ENCODE assay signal across 8 cellular contexts in the genomic region with DNA sequence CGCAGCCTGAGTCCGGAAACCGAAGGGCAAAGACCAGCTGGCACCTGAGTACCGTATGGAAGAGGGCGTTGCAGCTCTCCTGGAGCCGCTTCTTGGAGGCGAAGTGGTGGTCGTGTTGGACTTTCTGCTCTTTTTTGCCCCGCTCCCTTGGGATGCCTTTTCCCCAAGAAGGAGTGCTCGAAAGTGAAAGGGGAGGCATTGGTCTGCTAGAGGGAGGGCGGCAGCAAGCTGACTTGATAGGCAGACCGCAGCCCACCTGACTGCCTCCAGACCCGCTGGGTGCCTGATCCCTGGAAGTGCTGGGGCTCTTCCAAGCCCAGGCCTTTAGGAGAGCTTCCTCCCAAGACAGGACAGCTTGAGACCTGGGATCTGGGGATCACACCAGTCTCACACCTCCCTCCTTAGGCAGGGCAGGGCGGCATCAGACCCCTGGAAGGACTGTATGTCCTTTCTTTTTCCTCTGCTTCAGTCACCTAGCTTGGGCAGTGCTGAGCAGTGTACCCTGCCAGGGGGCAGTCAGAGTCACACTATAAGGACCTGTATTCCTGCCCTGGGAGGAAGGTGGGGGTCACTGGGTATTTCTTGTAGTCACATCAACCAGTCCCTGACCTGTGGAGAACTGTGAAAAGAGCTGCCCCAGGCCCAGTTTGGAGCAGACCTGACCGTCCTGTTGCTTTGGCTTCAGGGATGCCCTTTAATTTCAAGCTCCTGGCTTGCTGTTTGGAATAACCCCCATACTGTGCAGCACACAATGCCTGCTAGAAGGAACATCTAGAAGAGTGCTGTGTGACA. TPM values are rescaled to one million over a fixed set of nuclear protein-coding genes. Genes with fewer than 3 reads are reported as not detected.
DNase-seq lines count a peak whose midpoint lies in the region; ATAC-seq and TF ChIP-seq lines count a peak whose summit lies in the region.

No MANE protein-coding gene starts in this region.

- WGBS in ectodermal cell, 2 experiments, result 6 to 8% methylated on average over 15 of the region's 15 CpGs

- TF ChIP-seq CTCF in OCI-LY1 (IDR thresholded peaks at IDR 0.05; ENCODE audit: low read length), result no peak

- ATAC-seq in naive B cell (ENCODE audit: low read depth in 2 of 2) (peak; percentile 14 to 48), HG02973 (IDR thresholded peaks at IDR 0.05; ENCODE audit: unreplicated experiment) (no peak)

- peaks cover 2% of the 10 kb centered on the region for H3K9me3 Mint-ChIP-seq in activated naive CD4-positive, alpha-beta T cell treated with anti-CD3 and anti-CD28 coated beads for 36 hours
- H3K9me3 Mint-ChIP-seq in naive B cell, result no peaks in the 10 kb centered on the region

- H3F3A ChIP-seq in OCI-LY1 (ENCODE audit: insufficient read depth, low read length), result no peaks in the 10 kb centered on the region

- no peaks in the 10 kb centered on the region for H4K20me1 ChIP-seq in OCI-LY1 (ENCODE audit: insufficient read depth, low read length)

- H2AFZ ChIP-seq in OCI-LY1 (ENCODE audit: low read length), result no peak overlapping the region

- peak overlapping the region; percentile 96 for H3K4me3 Mint-ChIP-seq in activated naive CD4-positive, alpha-beta T cell treated with anti-CD3 and anti-CD28 coated beads for 36 hours
- H3K4me3 Mint-ChIP-seq in naive B cell, result peak overlapping the region; percentile 88 to 96 (median 94)

- peak; percentile 61 for DNase-seq in activated naive CD4-positive, alpha-beta T cell treated with anti-CD3 and anti-CD28 coated beads for 36 hours
- no peak for DNase-seq in activated naive CD4-positive, alpha-beta T cell treated with Interleukin-2 at 50 U/mL for 16 hours
- no peak for DNase-seq in naive B cell
- DNase-seq in NCI-H2081 (lab: John Stamatoyannopoulos, UW), result no peak
- DNase-seq in hepatic stellate cell (ENCODE audit: low spot score), result no peak

- intact Hi-C loops in activated naive CD4-positive, alpha-beta T cell treated with anti-CD3 and anti-CD28 coated beads for 36 hours (cut with micrococcal nuclease), result loop anchor here (2.0 kb wide), 2 partner anchors 319 to 461 kb away; a partner anchor contains a TSS

- CTCF ChIA-PET in activated naive CD4-positive, alpha-beta T cell treated with anti-CD3 and anti-CD28 coated beads for 36 hours (lab: Charles Lee), result interaction anchor here (1.3 to 1.6 kb wide), 4 partner anchors 24 to 459 kb away, joined by 3 to 6 read pairs (median 4); a partner anchor contains a TSS

- H3K4me1 ChIP-seq in OCI-LY1 (ENCODE audit: insufficient read depth, low read length, severe bottlenecking) (peaks cover 15% of the 10 kb centered on the region), ectodermal cell (ENCODE audit: control insufficient read depth, insufficient read depth, low read length) (peaks cover 13% of the 10 kb centered on the region)

- H3K27me3 Mint-ChIP-seq in activated naive CD4-positive, alpha-beta T cell treated with anti-CD3 and anti-CD28 coated beads for 36 hours (ENCODE audit: low read depth), result no peaks in the 10 kb centered on the region
- peaks cover 13 to 29% (median 19%) of the 10 kb centered on the region in 3 donors for H3K27me3 Mint-ChIP-seq in naive B cell

- H3K4me1 Mint-ChIP-seq in activated naive CD4-positive, alpha-beta T cell treated with anti-CD3 and anti-CD28 coated beads for 36 hours (ENCODE audit: low read depth), result peaks cover 2% of the 10 kb centered on the region
- H3K4me1 Mint-ChIP-seq in naive B cell, result peaks cover 8 to 19% (median 14%) of the 10 kb centered on the region in 3 donors

- H3K36me3 ChIP-seq in OCI-LY1 (ENCODE audit: insufficient read depth, low read length) (no peaks in the 10 kb centered on the region), ectodermal cell (ENCODE audit: control insufficient read depth, insufficient read depth, low read length) (no peaks in the 10 kb centered on the region)

- peak overlapping the region; percentile 68 for H3K4me2 ChIP-seq in OCI-LY1 (ENCODE audit: low read length)

- H3K9ac ChIP-seq in OCI-LY1 (ENCODE audit: low read length), result no peak overlapping the region; the same call in 1 of the 2 replicates

- no peak overlapping the region for H3K27ac Mint-ChIP-seq in activated naive CD4-positive, alpha-beta T cell treated with anti-CD3 and anti-CD28 coated beads for 36 hours
- H3K27ac Mint-ChIP-seq in naive B cell, result peak overlapping the region in 2 of 6 donors; percentile 11 to 32

- no peaks in the 10 kb centered on the region for H3K9me2 ChIP-seq in OCI-LY1 (ENCODE audit: low read depth, low read length)

- H3K9me3 ChIP-seq in OCI-LY1 (ENCODE audit: low read length), result no peaks in the 10 kb centered on the region
- H3K9me3 ChIP-seq in ectodermal cell (ENCODE audit: control insufficient read depth, low read length), result no peaks in the 10 kb centered on the region

- H3K27ac ChIP-seq in OCI-LY1 (ENCODE audit: low read depth, low read length, poor library complexity, severe bottlenecking) (no peak overlapping the region), ectodermal cell (ENCODE audit: insufficient read depth, low read depth, low read length, poor library complexity, severe bottlenecking) (peak overlapping the region; percentile 95)

- peaks cover 3% of the 10 kb centered on the region for H3K36me3 Mint-ChIP-seq in activated naive CD4-positive, alpha-beta T cell treated with anti-CD3 and anti-CD28 coated beads for 36 hours (ENCODE audit: low read depth)
- H3K36me3 Mint-ChIP-seq in naive B cell, result no peaks in the 10 kb centered on the region

- H3K27me3 ChIP-seq in OCI-LY1 (ENCODE audit: insufficient read depth, low read length), result no peaks in the 10 kb centered on the region
- no peaks in the 10 kb centered on the region for H3K27me3 ChIP-seq in ectodermal cell (ENCODE audit: control insufficient read depth, insufficient read depth, low read length, poor library complexity, severe bottlenecking)

- H3K4me3 ChIP-seq in OCI-LY1 (ENCODE audit: low read depth, low read length, poor library complexity, severe bottlenecking) (peak overlapping the region; percentile 64), ectodermal cell (ENCODE audit: insufficient read depth, low read depth, low read length) (peak overlapping the region; percentile 94)

- H3K79me2 ChIP-seq in OCI-LY1 (ENCODE audit: insufficient read depth, low read length), result no peaks in the 10 kb centered on the region

RNA-seq across cellular contexts. Expression of a gene that starts 2.1 kb away (rescaled TPM):
- 1 to 10 TPM; 6.5 to 6.9 TPM for total RNA-seq in activated naive CD4-positive, alpha-beta T cell treated with anti-CD3 and anti-CD28 coated beads for 36 hours
- 46.7 TPM for polyA plus RNA-seq in ectodermal cell (2013, experiment 1 of 4)
- 59.8 TPM for polyA plus RNA-seq in ectodermal cell (2013, experiment 2 of 4)
- 36.3 TPM for polyA plus RNA-seq in ectodermal cell (2013, experiment 3 of 4)
- 43.5 TPM for polyA plus RNA-seq in ectodermal cell (2013, experiment 4 of 4)
- under 1 TPM in 5 of 6 donors, not detected in 1; 0.03 to 0.19 (median 0.05) TPM for polyA plus RNA-seq in naive B cell (ENCODE audit: low read depth in 6 of 6)

RNA-seq across cellular contexts. Expression of a gene that starts 40.3 kb away (rescaled TPM):
- 10 to 100 TPM; 15.9 to 17.3 TPM for total RNA-seq in activated naive CD4-positive, alpha-beta T cell treated with anti-CD3 and anti-CD28 coated beads for 36 hours
- polyA plus RNA-seq in ectodermal cell (2013, experiment 1 of 4), result 22.0 TPM
- polyA plus RNA-seq in ectodermal cell (2013, experiment 2 of 4), result 28.6 TPM
- polyA plus RNA-seq in ectodermal cell (2013, experiment 3 of 4), result 15.3 TPM
- 26.7 TPM for polyA plus RNA-seq in ectodermal cell (2013, experiment 4 of 4)
- 10 to 100 TPM in 3 of 6 donors, 1 to 10 TPM in 3; 7.4 to 26.0 (median 10.5) TPM for polyA plus RNA-seq in naive B cell (ENCODE audit: low read depth in 6 of 6)
